ENCODE assay signal across 8 cellular contexts in the genomic region with DNA sequence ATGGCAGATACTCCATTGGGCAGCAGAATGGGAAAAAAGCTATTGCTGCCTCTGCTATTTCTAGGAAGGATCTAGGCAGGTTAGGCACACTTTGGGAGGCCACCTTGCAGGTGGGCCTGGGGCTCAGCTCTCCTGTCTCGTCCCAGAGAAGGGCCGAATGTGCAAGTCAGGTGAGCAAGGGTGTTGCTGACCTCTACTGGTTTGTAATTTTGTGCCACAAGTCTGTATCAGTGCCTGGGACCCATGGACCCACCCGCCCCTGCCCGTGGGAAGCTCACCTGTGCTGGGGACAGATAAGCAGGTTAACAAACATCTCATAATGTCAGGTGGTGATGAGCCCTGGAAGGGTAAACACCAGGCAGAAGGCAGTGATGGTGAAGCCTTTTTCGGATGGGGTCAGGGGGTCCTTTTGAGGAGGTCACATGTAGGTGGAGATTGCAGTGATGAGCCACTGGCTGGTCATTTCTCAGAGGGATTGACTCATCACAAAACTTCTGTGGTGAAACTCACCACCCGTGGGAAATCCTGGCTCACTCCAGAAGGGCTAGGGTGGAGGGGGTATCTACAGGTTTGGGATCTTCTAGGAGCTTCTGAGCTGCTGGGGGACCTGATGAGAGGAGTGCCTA.
DNase-seq lines count a peak whose midpoint lies in the region; ATAC-seq and TF ChIP-seq lines count a peak whose summit lies in the region.

No MANE protein-coding gene starts in this region.

- H3K27me3 Mint-ChIP-seq in MCF 10A (ENCODE audit: insufficient read depth, unreplicated experiment): no peaks in the 10 kb centered on the region
- H3K27me3 Mint-ChIP-seq in stimulated activated memory B cell treated with anti-CD40 and anti-IgM and Interleukin-4, amounts not matched to agents 10 μg/mL and 1 μg/mL and 100 μg/mL, for 72 hours: peaks cover 13% of the 10 kb centered on the region

- CTCF ChIA-PET in MCF 10A (lab: Yijun Ruan, JAX): interaction anchor here (0.6 to 6.2 kb wide), 69 partner anchors 8 to 826 kb away, joined by 3 to 182 read pairs (median 4); a partner anchor contains a TSS

- H3K9me3 Mint-ChIP-seq in MCF 10A (ENCODE audit: unreplicated experiment): peaks cover 7% of the 10 kb centered on the region
- peaks cover 9% of the 10 kb centered on the region for H3K9me3 Mint-ChIP-seq in stimulated activated memory B cell treated with anti-CD40 and anti-IgM and Interleukin-4, amounts not matched to agents 10 μg/mL and 1 μg/mL and 100 μg/mL, for 72 hours

- peak; percentile 28 for ATAC-seq in HG03378 (IDR thresholded peaks at IDR 0.05; ENCODE audit: unreplicated experiment)
- peak; percentile 59 for ATAC-seq in stimulated activated memory B cell treated with anti-CD40 and anti-IgM and Interleukin-4, amounts not matched to agents 10 μg/mL and 1 μg/mL and 100 μg/mL, for 72 hours
- no peak for ATAC-seq in GM19467 (IDR thresholded peaks at IDR 0.05; ENCODE audit: unreplicated experiment)

- intact Hi-C loops in MCF 10A (cut with micrococcal nuclease) (loop anchor here (1.0 to 5.0 kb wide), 8 partner anchors 49 to 496 kb away; a partner anchor contains a TSS), breast epithelium (cut with DNase I; ENCODE audit: low total_unique reads) (loop anchor here (10.0 kb wide), 2 partner anchors 113 to 283 kb away; no protein-coding TSS in a partner anchor)

- H3K4me3 Mint-ChIP-seq in MCF 10A (ENCODE audit: unreplicated experiment): no peak overlapping the region
- H3K4me3 Mint-ChIP-seq in stimulated activated memory B cell treated with anti-CD40 and anti-IgM and Interleukin-4, amounts not matched to agents 10 μg/mL and 1 μg/mL and 100 μg/mL, for 72 hours: no peak overlapping the region

- peaks cover 0 to 3% of the 10 kb centered on the region in 2 donors for H3K4me1 ChIP-seq in breast epithelium

- peak overlapping the region; percentile 57 for H3K27ac Mint-ChIP-seq in MCF 10A (ENCODE audit: low read depth, unreplicated experiment)
- H3K27ac Mint-ChIP-seq in stimulated activated memory B cell treated with anti-CD40 and anti-IgM and Interleukin-4, amounts not matched to agents 10 μg/mL and 1 μg/mL and 100 μg/mL, for 72 hours: peak overlapping the region; percentile 68

- peak overlapping the region in 1 of 2 donors; percentile 59 for H3K27ac ChIP-seq in breast epithelium

- no peak for TF ChIP-seq CTCF in MCF 10A (IDR thresholded peaks at IDR 0.05; ENCODE audit: unreplicated experiment)
- no peak for TF ChIP-seq CTCF in breast epithelium (IDR thresholded peaks at IDR 0.05)
- peak; percentile 2 for TF ChIP-seq CTCF in cardiac fibroblast (IDR thresholded peaks at IDR 0.05; ENCODE audit: low read depth, low read length)

- no peak for TF ChIP-seq POLR2A in breast epithelium (IDR thresholded peaks at IDR 0.05)

- H3K4me1 Mint-ChIP-seq in MCF 10A (ENCODE audit: insufficient read depth, unreplicated experiment): peaks cover 23% of the 10 kb centered on the region
- peaks cover 40% of the 10 kb centered on the region for H3K4me1 Mint-ChIP-seq in stimulated activated memory B cell treated with anti-CD40 and anti-IgM and Interleukin-4, amounts not matched to agents 10 μg/mL and 1 μg/mL and 100 μg/mL, for 72 hours

- no peaks in the 10 kb centered on the region for H3K36me3 ChIP-seq in breast epithelium

- H3K4me3 ChIP-seq in breast epithelium (no peak overlapping the region), cardiac fibroblast (replicated peaks in 1 of 2; ENCODE audit: low read depth in 2 of 2, low read length in 2 of 2) (no peak overlapping the region)

- no peaks in the 10 kb centered on the region for H3K36me3 Mint-ChIP-seq in MCF 10A (ENCODE audit: insufficient read depth, unreplicated experiment)
- H3K36me3 Mint-ChIP-seq in stimulated activated memory B cell treated with anti-CD40 and anti-IgM and Interleukin-4, amounts not matched to agents 10 μg/mL and 1 μg/mL and 100 μg/mL, for 72 hours: peaks cover 6% of the 10 kb centered on the region

- peaks cover 0 to 11% of the 10 kb centered on the region in 2 donors for H3K9me3 ChIP-seq in breast epithelium

- no TSS peak for BruUV-seq in MCF 10A (replicated peaks; lab: Mats Ljungman, UMichigan)

- POLR2A ChIA-PET in MCF 10A (lab: Yijun Ruan, JAX): interaction anchor here (0.8 to 4.8 kb wide), 11 partner anchors 17 to 273 kb away, joined by 3 to 39 read pairs (median 5); no protein-coding TSS in a partner anchor

- DNase-seq in MCF 10A (ENCODE audit: unreplicated experiment) (peak; percentile 22), breast epithelium (ENCODE audit: low spot score in 2 of 2) (no peak), cardiac fibroblast (ENCODE audit: low read depth in 2 of 2) (peak in 1 of 2 donors; percentile 88), cerebellum (ENCODE audit: low spot score) (no peak), dedifferentiated amniotic fluid mesenchymal stem cell (ENCODE audit: extremely low spot score) (no peak)

- H3K27me3 ChIP-seq in breast epithelium: peaks cover 0 to 1% of the 10 kb centered on the region in 2 donors
